ENCODE assay signal across 1 cellular context in the genomic region with DNA sequence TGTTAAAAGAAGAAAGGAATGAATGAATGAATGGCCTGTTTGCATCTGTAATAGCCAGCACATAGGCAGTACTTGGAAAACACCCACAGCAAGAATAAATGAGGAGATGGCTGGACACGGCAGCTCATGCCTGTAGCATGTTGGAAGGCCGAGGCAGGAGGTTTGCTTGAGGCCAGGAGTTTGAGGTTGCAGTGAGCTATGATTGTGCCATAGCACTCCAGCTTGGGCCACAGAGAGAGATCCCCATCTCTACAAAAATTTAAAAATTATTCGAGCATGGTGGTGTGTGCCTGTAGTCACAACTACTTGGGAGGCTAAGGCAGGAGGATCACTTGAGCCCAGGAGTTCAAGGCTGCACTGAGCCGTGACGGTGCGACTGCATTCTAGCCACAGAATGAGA.
TF ChIP-seq lines count a peak whose summit lies in the region.

No MANE protein-coding gene starts in this region.

TF ChIP-seq in GM23338, 12 proteins besides CTCF, POLR2A, EP300 and RAD21 (continued from another document):
- TF ChIP-seq, protein P1, sequence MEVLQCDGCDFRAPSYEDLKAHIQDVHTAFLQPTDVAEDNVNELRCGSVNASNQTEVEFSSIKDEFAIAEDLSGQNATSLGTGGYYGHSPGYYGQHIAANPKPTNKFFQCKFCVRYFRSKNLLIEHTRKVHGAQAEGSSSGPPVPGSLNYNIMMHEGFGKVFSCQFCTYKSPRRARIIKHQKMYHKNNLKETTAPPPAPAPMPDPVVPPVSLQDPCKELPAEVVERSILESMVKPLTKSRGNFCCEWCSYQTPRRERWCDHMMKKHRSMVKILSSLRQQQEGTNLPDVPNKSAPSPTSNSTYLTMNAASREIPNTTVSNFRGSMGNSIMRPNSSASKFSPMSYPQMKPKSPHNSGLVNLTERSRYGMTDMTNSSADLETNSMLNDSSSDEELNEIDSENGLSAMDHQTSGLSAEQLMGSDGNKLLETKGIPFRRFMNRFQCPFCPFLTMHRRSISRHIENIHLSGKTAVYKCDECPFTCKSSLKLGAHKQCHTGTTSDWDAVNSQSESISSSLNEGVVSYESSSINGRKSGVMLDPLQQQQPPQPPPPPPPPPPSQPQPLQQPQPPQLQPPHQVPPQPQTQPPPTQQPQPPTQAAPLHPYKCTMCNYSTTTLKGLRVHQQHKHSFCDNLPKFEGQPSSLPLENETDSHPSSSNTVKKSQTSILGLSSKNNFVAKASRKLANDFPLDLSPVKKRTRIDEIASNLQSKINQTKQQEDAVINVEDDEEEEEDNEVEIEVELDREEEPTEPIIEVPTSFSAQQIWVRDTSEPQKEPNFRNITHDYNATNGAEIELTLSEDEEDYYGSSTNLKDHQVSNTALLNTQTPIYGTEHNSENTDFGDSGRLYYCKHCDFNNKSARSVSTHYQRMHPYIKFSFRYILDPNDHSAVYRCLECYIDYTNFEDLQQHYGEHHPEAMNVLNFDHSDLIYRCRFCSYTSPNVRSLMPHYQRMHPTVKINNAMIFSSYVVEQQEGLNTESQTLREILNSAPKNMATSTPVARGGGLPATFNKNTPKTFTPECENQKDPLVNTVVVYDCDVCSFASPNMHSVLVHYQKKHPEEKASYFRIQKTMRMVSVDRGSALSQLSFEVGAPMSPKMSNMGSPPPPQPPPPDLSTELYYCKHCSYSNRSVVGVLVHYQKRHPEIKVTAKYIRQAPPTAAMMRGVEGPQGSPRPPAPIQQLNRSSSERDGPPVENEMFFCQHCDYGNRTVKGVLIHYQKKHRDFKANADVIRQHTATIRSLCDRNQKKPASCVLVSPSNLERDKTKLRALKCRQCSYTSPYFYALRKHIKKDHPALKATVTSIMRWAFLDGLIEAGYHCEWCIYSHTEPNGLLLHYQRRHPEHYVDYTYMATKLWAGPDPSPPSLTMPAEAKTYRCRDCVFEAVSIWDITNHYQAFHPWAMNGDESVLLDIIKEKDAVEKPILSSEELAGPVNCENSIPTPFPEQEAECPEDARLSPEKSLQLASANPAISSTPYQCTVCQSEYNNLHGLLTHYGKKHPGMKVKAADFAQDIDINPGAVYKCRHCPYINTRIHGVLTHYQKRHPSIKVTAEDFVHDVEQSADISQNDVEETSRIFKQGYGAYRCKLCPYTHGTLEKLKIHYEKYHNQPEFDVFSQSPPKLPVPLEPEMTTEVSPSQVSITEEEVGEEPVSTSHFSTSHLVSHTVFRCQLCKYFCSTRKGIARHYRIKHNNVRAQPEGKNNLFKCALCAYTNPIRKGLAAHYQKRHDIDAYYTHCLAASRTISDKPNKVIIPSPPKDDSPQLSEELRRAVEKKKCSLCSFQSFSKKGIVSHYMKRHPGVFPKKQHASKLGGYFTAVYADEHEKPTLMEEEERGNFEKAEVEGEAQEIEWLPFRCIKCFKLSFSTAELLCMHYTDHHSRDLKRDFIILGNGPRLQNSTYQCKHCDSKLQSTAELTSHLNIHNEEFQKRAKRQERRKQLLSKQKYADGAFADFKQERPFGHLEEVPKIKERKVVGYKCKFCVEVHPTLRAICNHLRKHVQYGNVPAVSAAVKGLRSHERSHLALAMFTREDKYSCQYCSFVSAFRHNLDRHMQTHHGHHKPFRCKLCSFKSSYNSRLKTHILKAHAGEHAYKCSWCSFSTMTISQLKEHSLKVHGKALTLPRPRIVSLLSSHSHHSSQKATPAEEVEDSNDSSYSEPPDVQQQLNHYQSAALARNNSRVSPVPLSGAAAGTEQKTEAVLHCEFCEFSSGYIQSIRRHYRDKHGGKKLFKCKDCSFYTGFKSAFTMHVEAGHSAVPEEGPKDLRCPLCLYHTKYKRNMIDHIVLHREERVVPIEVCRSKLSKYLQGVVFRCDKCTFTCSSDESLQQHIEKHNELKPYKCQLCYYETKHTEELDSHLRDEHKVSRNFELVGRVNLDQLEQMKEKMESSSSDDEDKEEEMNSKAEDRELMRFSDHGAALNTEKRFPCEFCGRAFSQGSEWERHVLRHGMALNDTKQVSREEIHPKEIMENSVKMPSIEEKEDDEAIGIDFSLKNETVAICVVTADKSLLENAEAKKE (CRISPR knock-in tag; IDR thresholded peaks at IDR 0.05) = no peak
- TF ChIP-seq CREB1 (CRISPR knock-in tag; IDR thresholded peaks at IDR 0.05; ENCODE audit: low read depth) (no peak), STAT1 (IDR thresholded peaks at IDR 0.05; ENCODE audit: unreplicated experiment) (no peak), ZNF114 (CRISPR knock-in tag; IDR thresholded peaks at IDR 0.05) (no peak)
- TF ChIP-seq, protein P2, sequence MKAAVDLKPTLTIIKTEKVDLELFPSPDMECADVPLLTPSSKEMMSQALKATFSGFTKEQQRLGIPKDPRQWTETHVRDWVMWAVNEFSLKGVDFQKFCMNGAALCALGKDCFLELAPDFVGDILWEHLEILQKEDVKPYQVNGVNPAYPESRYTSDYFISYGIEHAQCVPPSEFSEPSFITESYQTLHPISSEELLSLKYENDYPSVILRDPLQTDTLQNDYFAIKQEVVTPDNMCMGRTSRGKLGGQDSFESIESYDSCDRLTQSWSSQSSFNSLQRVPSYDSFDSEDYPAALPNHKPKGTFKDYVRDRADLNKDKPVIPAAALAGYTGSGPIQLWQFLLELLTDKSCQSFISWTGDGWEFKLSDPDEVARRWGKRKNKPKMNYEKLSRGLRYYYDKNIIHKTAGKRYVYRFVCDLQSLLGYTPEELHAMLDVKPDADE (IDR thresholded peaks at IDR 0.05) = no peak
- TF ChIP-seq, protein P3, sequence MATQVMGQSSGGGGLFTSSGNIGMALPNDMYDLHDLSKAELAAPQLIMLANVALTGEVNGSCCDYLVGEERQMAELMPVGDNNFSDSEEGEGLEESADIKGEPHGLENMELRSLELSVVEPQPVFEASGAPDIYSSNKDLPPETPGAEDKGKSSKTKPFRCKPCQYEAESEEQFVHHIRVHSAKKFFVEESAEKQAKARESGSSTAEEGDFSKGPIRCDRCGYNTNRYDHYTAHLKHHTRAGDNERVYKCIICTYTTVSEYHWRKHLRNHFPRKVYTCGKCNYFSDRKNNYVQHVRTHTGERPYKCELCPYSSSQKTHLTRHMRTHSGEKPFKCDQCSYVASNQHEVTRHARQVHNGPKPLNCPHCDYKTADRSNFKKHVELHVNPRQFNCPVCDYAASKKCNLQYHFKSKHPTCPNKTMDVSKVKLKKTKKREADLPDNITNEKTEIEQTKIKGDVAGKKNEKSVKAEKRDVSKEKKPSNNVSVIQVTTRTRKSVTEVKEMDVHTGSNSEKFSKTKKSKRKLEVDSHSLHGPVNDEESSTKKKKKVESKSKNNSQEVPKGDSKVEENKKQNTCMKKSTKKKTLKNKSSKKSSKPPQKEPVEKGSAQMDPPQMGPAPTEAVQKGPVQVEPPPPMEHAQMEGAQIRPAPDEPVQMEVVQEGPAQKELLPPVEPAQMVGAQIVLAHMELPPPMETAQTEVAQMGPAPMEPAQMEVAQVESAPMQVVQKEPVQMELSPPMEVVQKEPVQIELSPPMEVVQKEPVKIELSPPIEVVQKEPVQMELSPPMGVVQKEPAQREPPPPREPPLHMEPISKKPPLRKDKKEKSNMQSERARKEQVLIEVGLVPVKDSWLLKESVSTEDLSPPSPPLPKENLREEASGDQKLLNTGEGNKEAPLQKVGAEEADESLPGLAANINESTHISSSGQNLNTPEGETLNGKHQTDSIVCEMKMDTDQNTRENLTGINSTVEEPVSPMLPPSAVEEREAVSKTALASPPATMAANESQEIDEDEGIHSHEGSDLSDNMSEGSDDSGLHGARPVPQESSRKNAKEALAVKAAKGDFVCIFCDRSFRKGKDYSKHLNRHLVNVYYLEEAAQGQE (IDR thresholded peaks at IDR 0.05; ENCODE audit: unreplicated experiment) = no peak
